ENCODE assay signal across 18 cellular contexts in genomic region chr4:3660086-3660927, GRCh38.
DNase-seq lines count a peak whose midpoint lies in the region; ATAC-seq, FAIRE-seq and TF ChIP-seq lines count a peak whose summit lies in the region.
"Had no signal": no experiment of that assay in that cellular context is flagged by ENCODE, and none has a peak within 500 bp of the region (broad histone marks: within the 10 kb centered on the region; RNA-seq: fewer than 3 reads in every experiment).

No MANE protein-coding gene starts in this region.

- no peak for ATAC-seq in Right ventricle myocardium inferior
- no peak for ATAC-seq in GM21717 (IDR thresholded peaks at IDR 0.05; ENCODE audit: unreplicated experiment)
- ATAC-seq in HG02884 (IDR thresholded peaks at IDR 0.05; ENCODE audit: unreplicated experiment) = no peak
- ATAC-seq: activated T-cell treated with anti-CD3 and anti-CD28 coated beads, Interleukin-2, amount 50 U/mL, for 72 hours; left lung had no signal

- TF ChIP-seq POLR2A in spleen (IDR thresholded peaks at IDR 0.05) = no peak

- DNase-seq in Right ventricle myocardium inferior (ENCODE audit: missing footprints) (peak; percentile 33), cardiac septum (ENCODE audit: low spot score) (no peak), NCI-H345 (lab: John Stamatoyannopoulos, UW) (peak; percentile 76), hypothalamus (lab: John Stamatoyannopoulos, UW) (peak in 33 of 51 donors; percentile 7 to 69 (median 36)), urothelium cell line (ENCODE audit: low spot score) (no peak), spleen (no peak)
- DNase-seq: activated CD4-positive, alpha-beta T cell treated with anti-CD3 and anti-CD28 coated beads for 4 hours; activated T-cell treated with anti-CD3 and anti-CD28 coated beads, Interleukin-2, amount 50 U/mL, for 72 hours; aorta; effector memory CD4-positive, alpha-beta T cell; EL; NK-92 treated with Interleukin-12 subunit alpha and Interleukin-12 subunit beta, amount 100 ng/mL, for 24 hours; SW 1271; uterus had no signal

- FAIRE-seq in urothelium cell line (lab: Jason Lieb, UNC) = peak; percentile 85

- H3K27ac ChIP-seq in spleen = no peak overlapping the region
- H3K27ac ChIP-seq: KMS-11, left lung had no signal

- peaks cover 0 to 5% (median 0%) of the 10 kb centered on the region in 6 donors for H3K4me1 ChIP-seq in spleen
- H3K4me1 ChIP-seq: left lung had no signal

- H3K4me3 ChIP-seq in spleen = no peak overlapping the region
- H3K4me3 ChIP-seq: left lung, uterus had no signal

- H3K27me3 ChIP-seq in spleen (replicated peaks in 1 of 7) = peaks cover 0 to 69% (median 0%) of the 10 kb centered on the region in 7 donors
- H3K27me3 ChIP-seq: uterus had no signal

- no peaks in the 10 kb centered on the region for H3K36me3 ChIP-seq in spleen
- H3K36me3 ChIP-seq: left lung, uterus had no signal

- 62 to 67% (median 63%) methylated on average over 10 to 23 of the region's 23 CpGs for WGBS in spleen, 5 donors

- intact Hi-C loops in Right ventricle myocardium inferior (cut with DNase I) (no loop called here), cardiac septum (cut with DNase I) (no loop called here), spleen (cut with DNase I; ENCODE audit: low total_unique reads) (no loop called here)

- TF ChIP-seq CTCF in spleen (IDR thresholded peaks at IDR 0.05 in 8 of 11, conservative IDR thresholded peaks at IDR 0.05 in 3 of 11) = no peak

- no peaks in the 10 kb centered on the region for H3K9me3 ChIP-seq in spleen
- H3K9me3 ChIP-seq: left lung, uterus had no signal

Comparison
In these comparisons a context has a peak if more than half of its experiments do, and no peak if none do; other contexts are left out.
1. DNase-seq: peak in Right ventricle myocardium inferior (single experiment), NCI-H345 (single experiment) and hypothalamus (33 of 51); none in cardiac septum (single experiment), urothelium cell line (single experiment) and spleen (single experiment).